1 cellular context compared by ENCODE assay signal in the genomic region with DNA sequence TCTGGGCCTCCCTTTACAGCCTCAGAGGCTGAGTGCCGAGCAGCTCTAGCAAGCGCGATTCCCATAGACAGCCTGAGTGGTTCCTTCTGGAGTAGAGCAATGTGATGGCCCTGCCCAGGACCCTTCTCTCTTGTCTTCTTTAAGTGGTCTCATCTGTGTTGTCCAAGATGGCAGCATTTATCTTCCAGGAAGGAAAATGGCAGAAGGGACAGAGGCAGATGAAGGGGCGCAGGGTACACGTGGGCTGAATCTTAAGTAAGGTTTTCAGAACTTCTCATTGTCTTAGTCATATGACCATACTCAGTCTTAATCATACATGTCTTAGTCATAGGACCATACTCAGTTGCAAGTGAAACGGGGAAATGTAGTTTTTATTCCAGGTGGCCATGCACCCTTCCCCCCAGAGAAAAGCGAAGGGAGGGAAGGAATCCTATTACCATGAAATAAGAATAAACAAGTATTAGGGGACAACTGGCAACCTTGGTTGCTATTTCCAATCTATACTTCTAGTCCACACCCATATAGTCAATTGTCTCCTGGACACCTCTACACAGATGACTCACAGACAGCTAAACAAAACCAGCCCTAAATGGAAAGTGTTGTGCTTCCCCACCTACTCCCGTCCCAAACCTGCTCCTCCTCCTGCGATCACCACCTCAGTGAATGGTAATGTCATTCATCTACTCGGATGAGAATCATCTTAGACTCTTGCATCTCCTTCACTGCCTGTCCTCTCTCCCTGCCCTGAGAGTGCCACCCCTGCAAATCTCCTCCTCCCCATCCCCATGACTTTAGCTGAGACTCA.
TF ChIP-seq lines count a peak whose summit lies in the region.

No MANE protein-coding gene starts in this region.

TF ChIP-seq in SK-N-SH, 30 proteins besides CTCF, POLR2A, EP300 and RAD21 (continued from another document):
- no peak for TF ChIP-seq PBX3 (IDR thresholded peaks at IDR 0.05)
- TF ChIP-seq JUND (IDR thresholded peaks at IDR 0.05), result no peak
- no peak for TF ChIP-seq MXI1 (IDR thresholded peaks at IDR 0.05; ENCODE audit: low read depth, low read length)
- no peak for TF ChIP-seq GABPA (IDR thresholded peaks at IDR 0.05; ENCODE audit: low read depth)
- no peak for TF ChIP-seq YY1 (IDR thresholded peaks at IDR 0.05; ENCODE audit: low read depth)
- no peak for TF ChIP-seq TAF1 (IDR thresholded peaks at IDR 0.05; ENCODE audit: borderline replicate concordance, low read depth, low read length)
- no peak for TF ChIP-seq MEF2A (IDR thresholded peaks at IDR 0.05; ENCODE audit: borderline replicate concordance, low read depth)
- TF ChIP-seq, protein P1, sequence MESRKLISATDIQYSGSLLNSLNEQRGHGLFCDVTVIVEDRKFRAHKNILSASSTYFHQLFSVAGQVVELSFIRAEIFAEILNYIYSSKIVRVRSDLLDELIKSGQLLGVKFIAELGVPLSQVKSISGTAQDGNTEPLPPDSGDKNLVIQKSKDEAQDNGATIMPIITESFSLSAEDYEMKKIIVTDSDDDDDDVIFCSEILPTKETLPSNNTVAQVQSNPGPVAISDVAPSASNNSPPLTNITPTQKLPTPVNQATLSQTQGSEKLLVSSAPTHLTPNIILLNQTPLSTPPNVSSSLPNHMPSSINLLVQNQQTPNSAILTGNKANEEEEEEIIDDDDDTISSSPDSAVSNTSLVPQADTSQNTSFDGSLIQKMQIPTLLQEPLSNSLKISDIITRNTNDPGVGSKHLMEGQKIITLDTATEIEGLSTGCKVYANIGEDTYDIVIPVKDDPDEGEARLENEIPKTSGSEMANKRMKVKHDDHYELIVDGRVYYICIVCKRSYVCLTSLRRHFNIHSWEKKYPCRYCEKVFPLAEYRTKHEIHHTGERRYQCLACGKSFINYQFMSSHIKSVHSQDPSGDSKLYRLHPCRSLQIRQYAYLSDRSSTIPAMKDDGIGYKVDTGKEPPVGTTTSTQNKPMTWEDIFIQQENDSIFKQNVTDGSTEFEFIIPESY (IDR thresholded peaks at IDR 0.05; ENCODE audit: borderline replicate concordance, low read depth), result no peak
- TF ChIP-seq, protein P2, sequence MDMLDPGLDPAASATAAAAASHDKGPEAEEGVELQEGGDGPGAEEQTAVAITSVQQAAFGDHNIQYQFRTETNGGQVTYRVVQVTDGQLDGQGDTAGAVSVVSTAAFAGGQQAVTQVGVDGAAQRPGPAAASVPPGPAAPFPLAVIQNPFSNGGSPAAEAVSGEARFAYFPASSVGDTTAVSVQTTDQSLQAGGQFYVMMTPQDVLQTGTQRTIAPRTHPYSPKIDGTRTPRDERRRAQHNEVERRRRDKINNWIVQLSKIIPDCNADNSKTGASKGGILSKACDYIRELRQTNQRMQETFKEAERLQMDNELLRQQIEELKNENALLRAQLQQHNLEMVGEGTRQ (IDR thresholded peaks at IDR 0.05; ENCODE audit: borderline replicate concordance, low read depth, low read length), result no peak
- no peak for TF ChIP-seq RFX5 (IDR thresholded peaks at IDR 0.05; ENCODE audit: low read length)
- TF ChIP-seq TCF12 (IDR thresholded peaks at IDR 0.05), result no peak
TF ChIP-seq in SK-N-SH: peak in this region for 0.
